In the genomic region with DNA sequence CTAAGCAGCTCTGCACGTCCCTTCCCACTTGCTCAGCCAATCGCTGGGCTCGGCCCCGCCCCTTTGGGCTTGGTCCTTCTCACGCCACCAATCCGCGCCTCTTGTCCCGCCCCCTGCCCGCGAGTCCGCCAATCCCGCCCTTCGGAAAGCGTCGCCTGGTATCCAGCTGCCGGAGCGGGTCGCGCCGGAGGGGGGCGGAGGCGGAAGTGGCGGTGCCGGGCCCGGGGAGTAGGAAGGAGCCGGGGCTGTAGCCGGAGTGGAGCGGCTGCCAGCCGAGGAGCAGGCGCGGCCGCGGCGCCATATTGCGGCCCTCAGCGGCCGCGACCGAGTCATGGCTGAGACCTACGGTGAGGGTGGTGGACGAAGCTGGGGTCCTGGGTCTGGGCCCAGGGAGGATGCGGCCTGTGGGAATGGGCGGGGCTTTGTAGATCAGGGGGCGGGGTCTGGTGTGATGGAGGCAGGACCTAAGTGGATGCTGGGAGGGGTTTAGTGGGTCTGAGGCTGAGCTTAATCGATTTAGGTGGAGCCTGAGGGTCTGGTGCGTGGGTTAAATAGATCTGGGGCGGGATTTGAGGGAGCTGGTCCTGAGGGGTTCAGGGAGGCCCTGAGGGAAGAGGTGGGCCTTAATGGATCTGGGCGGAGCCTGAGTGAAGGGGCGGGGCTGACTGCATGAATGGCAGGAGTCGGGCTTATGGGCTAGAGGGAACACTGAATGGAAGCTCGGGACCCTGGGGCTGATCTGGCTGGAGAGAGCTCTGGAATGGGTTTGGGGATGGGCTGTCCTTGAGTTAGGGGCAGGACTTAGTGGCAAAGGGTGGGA, we compare ENCODE assay signal across 8 cellular contexts. TPM values are rescaled to one million over a fixed set of nuclear protein-coding genes. Genes with fewer than 3 reads are reported as not detected.
A peak's percentile ranks its signal among the peaks of the same experiment; 100 is the strongest.
DNase-seq lines count a peak whose midpoint lies in the region; ATAC-seq and TF ChIP-seq lines count a peak whose summit lies in the region.

A gene with protein sequence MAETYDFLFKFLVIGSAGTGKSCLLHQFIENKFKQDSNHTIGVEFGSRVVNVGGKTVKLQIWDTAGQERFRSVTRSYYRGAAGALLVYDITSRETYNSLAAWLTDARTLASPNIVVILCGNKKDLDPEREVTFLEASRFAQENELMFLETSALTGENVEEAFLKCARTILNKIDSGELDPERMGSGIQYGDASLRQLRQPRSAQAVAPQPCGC (plus strand): TSS at position 203 of the 820 bp plus-strand sequence. CDS start 129 bp downstream, at position 332.

- H3K4me1 ChIP-seq in ascending aorta (peaks cover 0 to 13% of the 10 kb centered on the region in 2 donors), right cardiac atrium (ENCODE audit: control insufficient read depth, insufficient read depth, low read length) (peaks cover 4% of the 10 kb centered on the region), vagina (peaks cover 15% of the 10 kb centered on the region)

- ATAC-seq in GM18502 (IDR thresholded peaks at IDR 0.05; ENCODE audit: poor library complexity, unreplicated experiment) (peak; percentile 61), HG02970 (IDR thresholded peaks at IDR 0.05; ENCODE audit: low FRiP score, unreplicated experiment) (peak; percentile 67), right cardiac atrium (peak; percentile 97)

- whole genome bisulfite sequencing in right cardiac atrium, result under 1% methylated on average over 51 of the region's 51 CpGs

- H3K36me3 Mint-ChIP-seq in T-helper 2 cell treated with Interferon-gamma antibody and Interleukin-4, amounts not matched to agents 5 μg/mL and 100 μg/mL, for 36 hours (ENCODE audit: low read depth), result peaks cover 27% of the 10 kb centered on the region

- no peaks in the 10 kb centered on the region for H3K9me3 Mint-ChIP-seq in T-helper 2 cell treated with Interferon-gamma antibody and Interleukin-4, amounts not matched to agents 5 μg/mL and 100 μg/mL, for 36 hours

- peaks cover 35% of the 10 kb centered on the region for H3K4me1 Mint-ChIP-seq in T-helper 2 cell treated with Interferon-gamma antibody and Interleukin-4, amounts not matched to agents 5 μg/mL and 100 μg/mL, for 36 hours (ENCODE audit: low read depth)

- TF ChIP-seq CTCF in ascending aorta (IDR thresholded peaks at IDR 0.05) (no peak), vagina (IDR thresholded peaks at IDR 0.05) (peak in 1 of 3 experiments; percentile 1)

- H3K27ac Mint-ChIP-seq in T-helper 2 cell treated with Interferon-gamma antibody and Interleukin-4, amounts not matched to agents 5 μg/mL and 100 μg/mL, for 36 hours, result peak within 1 kb of the TSS; percentile 96

- H3K9me3 ChIP-seq in ascending aorta (no peaks in the 10 kb centered on the region), right cardiac atrium (ENCODE audit: control insufficient read depth, low read length) (no peaks in the 10 kb centered on the region), vagina (no peaks in the 10 kb centered on the region)

- H3K36me3 ChIP-seq in ascending aorta (peaks cover 0 to 8% of the 10 kb centered on the region in 2 donors), vagina (no peaks in the 10 kb centered on the region)

- DNase-seq in NCI-H1930 (lab: John Stamatoyannopoulos, UW), result peak; percentile 100
- peak; percentile 100 for DNase-seq in T-helper 2 cell treated with Interferon-gamma antibody and Interleukin-4, amounts not matched to agents 5 μg/mL and 100 μg/mL, for 36 hours (ENCODE audit: low spot score)
- DNase-seq in ascending aorta (ENCODE audit: low spot score in 2 of 2), result peak; percentile 99 to 100
- peak; percentile 100 for DNase-seq in right cardiac atrium
- peak; percentile 100 for DNase-seq in putamen (ENCODE audit: low spot score)
- peak; percentile 99 to 100 for DNase-seq in vagina (ENCODE audit: extremely low spot score in 2 of 2)

- H3K4me3 Mint-ChIP-seq in T-helper 2 cell treated with Interferon-gamma antibody and Interleukin-4, amounts not matched to agents 5 μg/mL and 100 μg/mL, for 36 hours, result peak within 1 kb of the TSS; percentile 97

- intact Hi-C loops in ascending aorta (cut with DNase I), result loop anchor here (1.0 to 10.0 kb wide), 6 partner anchors 20 to 487 kb away; a partner anchor contains a TSS
- intact Hi-C loops in right cardiac atrium (cut with DNase I), result no loop called here
- intact Hi-C loops in vagina (cut with DNase I), result no loop called here

- H3K27me3 ChIP-seq in ascending aorta, result no peaks in the 10 kb centered on the region
- H3K27me3 ChIP-seq in right cardiac atrium (ENCODE audit: control insufficient read depth, insufficient read depth), result no peaks in the 10 kb centered on the region
- H3K27me3 ChIP-seq in vagina, result no peaks in the 10 kb centered on the region

- no peaks in the 10 kb centered on the region for H3K27me3 Mint-ChIP-seq in T-helper 2 cell treated with Interferon-gamma antibody and Interleukin-4, amounts not matched to agents 5 μg/mL and 100 μg/mL, for 36 hours (ENCODE audit: low read depth)

- H3K4me3 ChIP-seq in ascending aorta, result peak within 1 kb of the TSS; percentile 81 to 91
- peak within 1 kb of the TSS; percentile 75 for H3K4me3 ChIP-seq in right cardiac atrium (ENCODE audit: low read length)
- peak within 1 kb of the TSS; percentile 56 to 90 for H3K4me3 ChIP-seq in vagina

- H3K27ac ChIP-seq in ascending aorta (peak within 1 kb of the TSS; percentile 97 to 99), right cardiac atrium (ENCODE audit: low read length) (peak within 1 kb of the TSS; percentile 99), vagina (peak within 1 kb of the TSS; percentile 88)

- TF ChIP-seq POLR2A in vagina (IDR thresholded peaks at IDR 0.05), result peak in 1 of 2 donors; percentile 13

RNA-seq across cellular contexts. Expression of the gene that starts here (rescaled TPM):
- total RNA-seq in ascending aorta (56.8 TPM), right cardiac atrium (10 to 100 TPM; 14.4 to 17.0 (median 15.2) TPM), vagina (22.3 TPM)
- polyA plus RNA-seq in right cardiac atrium, result 25.3 TPM

Comparison
In these comparisons a context has a peak if more than half of its experiments do, and no peak if none do; other contexts are left out.
1. Peak in every context shown above with its lines: DNase-seq, ATAC-seq, H3K4me3 ChIP-seq and H3K27ac ChIP-seq.